ENCODE assay signal across 36 cellular contexts in the genomic region with DNA sequence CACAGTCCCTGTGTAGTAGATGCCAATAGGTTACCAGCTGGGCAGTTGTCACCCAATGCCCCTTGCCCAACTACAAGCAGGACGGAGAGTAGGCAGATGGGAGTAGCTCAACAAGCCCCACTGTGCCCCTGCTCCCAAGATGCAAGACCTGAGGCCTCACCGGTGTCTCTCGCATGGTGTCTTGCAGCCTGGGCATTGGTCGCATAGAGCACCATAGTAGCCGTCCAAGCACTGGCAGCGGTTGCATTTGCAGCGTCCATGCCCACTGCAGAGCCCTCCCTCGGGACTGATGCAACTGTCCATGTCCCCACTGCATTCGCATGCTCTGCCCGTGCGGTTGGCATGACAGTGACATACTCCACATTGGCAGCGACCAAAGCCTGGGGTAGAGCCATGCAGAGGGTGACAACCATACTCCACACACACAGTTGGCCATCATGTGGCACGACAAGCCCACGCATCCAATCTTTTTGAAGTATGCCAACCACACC. TPM values are rescaled to one million over a fixed set of nuclear protein-coding genes. Genes with fewer than 3 reads are reported as not detected.
DNase-seq lines count a peak whose midpoint lies in the region; ATAC-seq, FAIRE-seq and TF ChIP-seq lines count a peak whose summit lies in the region.
"Had no signal": no experiment of that assay in that cellular context is flagged by ENCODE, and none has a peak within 500 bp of the region (broad histone marks: within the 10 kb centered on the region; RNA-seq: fewer than 3 reads in every experiment).

No MANE protein-coding gene starts in this region.

- in situ Hi-C loops in GM12878 (cut with MboI) = no loop called here

- H3K36me3 Mint-ChIP-seq in activated naive CD4-positive, alpha-beta T cell treated with anti-CD3 and anti-CD28 coated beads, Interleukin-2, amount 50 U/mL, for 24 hours = peaks cover 3% of the 10 kb centered on the region
- H3K36me3 Mint-ChIP-seq in activated naive CD4-positive, alpha-beta T cell treated with anti-CD3 and anti-CD28 coated beads, Interleukin-2, amount 10 ng/mL, durations not matched to agents 7 days and 5 days = peaks cover 75% of the 10 kb centered on the region
- H3K36me3 Mint-ChIP-seq in IgD-negative memory B cell (peaks cover 6% of the 10 kb centered on the region), nephron progenitor cell (ENCODE audit: low read depth) (peaks cover 7% of the 10 kb centered on the region)

- H3K27ac Mint-ChIP-seq in activated naive CD4-positive, alpha-beta T cell treated with anti-CD3 and anti-CD28 coated beads, Interleukin-2, amount 50 U/mL, for 24 hours = peak overlapping the region; percentile 12
- no peak overlapping the region for H3K27ac Mint-ChIP-seq in activated naive CD4-positive, alpha-beta T cell treated with anti-CD3 and anti-CD28 coated beads, Interleukin-2, amount 10 ng/mL, durations not matched to agents 7 days and 5 days
- H3K27ac Mint-ChIP-seq in IgD-negative memory B cell (peak overlapping the region in 2 of 3 donors; percentile 43 to 78), nephron progenitor cell (peak overlapping the region; percentile 93)
- H3K27ac Mint-ChIP-seq: activated T-helper 1 cell treated with anti-CD3 and anti-CD28 coated beads, Interleukin-12 subunit alpha, Interleukin-12 subunit beta, Interleukin-2, Interleukin-4 antibody, amounts not matched to agents 30 ng/mL and 10 ng/mL and 1 ng/mL, durations not matched to agents 14 hours and 24 hours and 36 hours had no signal

- CTCF ChIA-PET in activated naive CD4-positive, alpha-beta T cell treated with anti-CD3 and anti-CD28 coated beads, Interleukin-2, amount 10 ng/mL, durations not matched to agents 7 days and 5 days (lab: Charles Lee) = interaction anchor here (0.8 to 1.5 kb wide), 3 partner anchors 16 to 153 kb away, joined by 3 read pairs; no protein-coding TSS in a partner anchor
- CTCF ChIA-PET in GM12878 (lab: Yijun Ruan, JAX) = interaction anchor here (1.0 to 1.7 kb wide), 2 partner anchors 9 to 32 kb away, joined by 4 to 8 read pairs; no protein-coding TSS in a partner anchor

- TF ChIP-seq EP300 in GM12878 (IDR thresholded peaks at IDR 0.05; ENCODE audit: borderline replicate concordance in 1 of 2, control insufficient read depth in 1 of 2, low read depth in 2 of 2, low read length in 2 of 2) = no peak

- FAIRE-seq in GM12878 (lab: Jason Lieb, UNC) = no peak
- FAIRE-seq: islet of Langerhans had no signal

- no TSS peak for BruUV-seq in GM12878 (replicated peaks; lab: Mats Ljungman, UMichigan)

- no peaks in the 10 kb centered on the region for H3K9me3 ChIP-seq in GM12878 (replicated peaks; ENCODE audit: control insufficient read depth, insufficient read depth, low read length)
- H3K9me3 ChIP-seq: ascending aorta, colonic mucosa, left lung, psoas muscle, sigmoid colon, tibial nerve had no signal

- DNase-seq in activated naive CD4-positive, alpha-beta T cell treated with anti-CD3 and anti-CD28 coated beads, Interleukin-2, amount 10 ng/mL, durations not matched to agents 7 days and 5 days = no peak
- DNase-seq in GM12878 (ENCODE audit: low read depth, low spot score) (no peak), nephron progenitor cell (no peak), COLO829 (ENCODE audit: low spot score) (no peak), GM10266 (ENCODE audit: extremely low spot score) (no peak)
- DNase-seq: activated CD4-positive, alpha-beta T cell treated with anti-CD3 and anti-CD28 coated beads for 36 hours; CD8-positive, alpha-beta memory T cell; colonic mucosa; DMS 273 treated with DMSO at 0.1 percent for 48 hours; effector CD8-positive, alpha-beta T cell; EL; H7; KG1; mesendoderm; NCI-H1436; NCI-H2107; NCI-H345; NCI-H69; PC-9; psoas muscle; SIG-M5; sigmoid colon; stimulated activated CD4-positive, alpha-beta T cell treated with anti-CD3 and anti-CD28 coated beads, Interleukin-12 subunit alpha, Interleukin-12 subunit beta, amount 100 ng/mL, for 4 hours; stimulated activated CD4-positive, alpha-beta T cell treated with anti-CD3 and anti-CD28 coated beads, Interleukin-2, amount 100 ng/mL, for 48 hours had no signal

- intact Hi-C loops in GM12878 (cut with micrococcal nuclease; ENCODE audit: unreplicated experiment) = no loop called here

- no peak overlapping the region for H2AFZ ChIP-seq in GM12878 (ENCODE audit: control insufficient read depth, low read depth, low read length)
- H2AFZ ChIP-seq: PC-9 had no signal

- TF ChIP-seq RAD21 in GM12878 (IDR thresholded peaks at IDR 0.05; ENCODE audit: insufficient read depth, low read depth, low read length) = no peak

- WGBS in GM12878 (ENCODE audit: insufficient coverage, insufficient replicate concordance, low lambda C conversion rate, missing lambda C conversion rate) = 96% methylated on average over 14 of the region's 14 CpGs

- TF ChIP-seq CTCF in GM12878 (IDR thresholded peaks at IDR 0.05 in 2 of 3, conservative IDR thresholded peaks at IDR 0.05 in 1 of 3; ENCODE audit: control insufficient read depth in 2 of 3, extremely low read depth in 1 of 3, insufficient read depth in 1 of 3, low read depth in 3 of 3, low read length in 3 of 3) = no peak
- TF ChIP-seq CTCF in nephron progenitor cell (IDR thresholded peaks at IDR 0.05) = no peak
- no peak for TF ChIP-seq CTCF in GM10266 (IDR thresholded peaks at IDR 0.05; ENCODE audit: control insufficient read depth, insufficient read depth, low read depth, missing control alignments)

- RAD21 ChIA-PET in GM12878 (lab: Charles Lee; ENCODE audit: unreplicated experiment) = no interaction called here

- ATAC-seq in GM12878 = no peak
- no peak for ATAC-seq in GM21360 (IDR thresholded peaks at IDR 0.05; ENCODE audit: unreplicated experiment)
- ATAC-seq: activated CD4-positive, alpha-beta T cell treated with anti-CD3 and anti-CD28 coated beads for 36 hours; left lung had no signal

- H3K27me3 Mint-ChIP-seq in activated naive CD4-positive, alpha-beta T cell treated with anti-CD3 and anti-CD28 coated beads, Interleukin-2, amount 50 U/mL, for 24 hours = no peaks in the 10 kb centered on the region
- H3K27me3 Mint-ChIP-seq in activated naive CD4-positive, alpha-beta T cell treated with anti-CD3 and anti-CD28 coated beads, Interleukin-2, amount 10 ng/mL, durations not matched to agents 7 days and 5 days = no peaks in the 10 kb centered on the region
- H3K27me3 Mint-ChIP-seq in IgD-negative memory B cell (no peaks in the 10 kb centered on the region), nephron progenitor cell (ENCODE audit: low read depth, poor library complexity) (peaks cover 18% of the 10 kb centered on the region)
- H3K27me3 Mint-ChIP-seq: activated CD4-positive, alpha-beta T cell treated with anti-CD3 and anti-CD28 coated beads for 36 hours; CD8-positive, alpha-beta memory T cell had no signal

- H3K79me2 ChIP-seq in GM12878 (ENCODE audit: control insufficient read depth, insufficient read depth, low read length) = no peaks in the 10 kb centered on the region

- H3K9me3 Mint-ChIP-seq in activated naive CD4-positive, alpha-beta T cell treated with anti-CD3 and anti-CD28 coated beads, Interleukin-2, amount 50 U/mL, for 24 hours = no peaks in the 10 kb centered on the region
- H3K9me3 Mint-ChIP-seq in activated naive CD4-positive, alpha-beta T cell treated with anti-CD3 and anti-CD28 coated beads, Interleukin-2, amount 10 ng/mL, durations not matched to agents 7 days and 5 days = no peaks in the 10 kb centered on the region
- no peaks in the 10 kb centered on the region for H3K9me3 Mint-ChIP-seq in IgD-negative memory B cell
- H3K9me3 Mint-ChIP-seq in nephron progenitor cell = no peaks in the 10 kb centered on the region
- H3K9me3 Mint-ChIP-seq: activated T-helper 1 cell treated with anti-CD3 and anti-CD28 coated beads, Interleukin-12 subunit alpha, Interleukin-12 subunit beta, Interleukin-2, Interleukin-4 antibody, amounts not matched to agents 30 ng/mL and 10 ng/mL and 1 ng/mL, durations not matched to agents 14 hours and 24 hours and 36 hours; CD8-positive, alpha-beta memory T cell had no signal

- H4K20me1 ChIP-seq in GM12878 (ENCODE audit: control insufficient read depth, insufficient read depth) = no peaks in the 10 kb centered on the region

- POLR2A ChIA-PET in GM12878 (lab: Charles Lee) = interaction anchor here (0.8 to 1.1 kb wide), 2 partner anchors 33 to 80 kb away, joined by 3 to 4 read pairs; no protein-coding TSS in a partner anchor

- no peak overlapping the region for H3K4me3 ChIP-seq in GM12878
- H3K4me3 ChIP-seq: ascending aorta, cardiac muscle cell, colonic mucosa, left lung, PC-9, psoas muscle, sigmoid colon, tibial nerve had no signal

- H3K27ac ChIP-seq in GM12878 (ENCODE audit: control insufficient read depth, insufficient read depth) = no peak overlapping the region
- H3K27ac ChIP-seq: ascending aorta, colonic mucosa, epithelial cell of prostate, left lung, PC-9, psoas muscle, sigmoid colon, tibial nerve had no signal

- H3K36me3 ChIP-seq in GM12878 (ENCODE audit: control insufficient read depth in 2 of 2, insufficient read depth in 2 of 2, low read length in 1 of 2) = peaks cover 47 to 65% of the 10 kb centered on the region in 2 experiments
- H3K36me3 ChIP-seq: colonic mucosa had no signal

- H3K4me1 Mint-ChIP-seq in activated naive CD4-positive, alpha-beta T cell treated with anti-CD3 and anti-CD28 coated beads, Interleukin-2, amount 50 U/mL, for 24 hours = peaks cover 24% of the 10 kb centered on the region
- peaks cover 41% of the 10 kb centered on the region for H3K4me1 Mint-ChIP-seq in activated naive CD4-positive, alpha-beta T cell treated with anti-CD3 and anti-CD28 coated beads, Interleukin-2, amount 10 ng/mL, durations not matched to agents 7 days and 5 days
- H3K4me1 Mint-ChIP-seq in IgD-negative memory B cell (peaks cover 6 to 10% (median 10%) of the 10 kb centered on the region in 3 donors), nephron progenitor cell (no peaks in the 10 kb centered on the region)

- no peaks in the 10 kb centered on the region for H3K27me3 ChIP-seq in GM12878 (replicated peaks in 1 of 2; ENCODE audit: control insufficient read depth in 2 of 2, insufficient read depth in 2 of 2, low read length in 1 of 2)
- H3K27me3 ChIP-seq: ascending aorta, colonic mucosa, sigmoid colon, tibial nerve had no signal

- H3K9ac ChIP-seq in GM12878 (ENCODE audit: control insufficient read depth, insufficient read depth, low read length) = no peak overlapping the region

- H3K4me3 Mint-ChIP-seq in activated naive CD4-positive, alpha-beta T cell treated with anti-CD3 and anti-CD28 coated beads, Interleukin-2, amount 50 U/mL, for 24 hours = no peak overlapping the region
- H3K4me3 Mint-ChIP-seq in activated naive CD4-positive, alpha-beta T cell treated with anti-CD3 and anti-CD28 coated beads, Interleukin-2, amount 10 ng/mL, durations not matched to agents 7 days and 5 days = no peak overlapping the region
- no peak overlapping the region for H3K4me3 Mint-ChIP-seq in IgD-negative memory B cell
- H3K4me3 Mint-ChIP-seq in nephron progenitor cell = no peak overlapping the region
- H3K4me3 Mint-ChIP-seq: activated CD4-positive, alpha-beta T cell treated with anti-CD3 and anti-CD28 coated beads for 36 hours; activated T-helper 1 cell treated with anti-CD3 and anti-CD28 coated beads, Interleukin-12 subunit alpha, Interleukin-12 subunit beta, Interleukin-2, Interleukin-4 antibody, amounts not matched to agents 30 ng/mL and 10 ng/mL and 1 ng/mL, durations not matched to agents 14 hours and 24 hours and 36 hours; CD8-positive, alpha-beta memory T cell had no signal

- H3K4me1 ChIP-seq in GM12878 (ENCODE audit: control insufficient read depth, insufficient read depth, low read length) = no peaks in the 10 kb centered on the region

- H3K4me2 ChIP-seq in GM12878 (ENCODE audit: control insufficient read depth, insufficient read depth) = no peak overlapping the region
- H3K4me2 ChIP-seq: PC-9 had no signal

- SMC1A ChIA-PET in GM12878 (lab: Charles Lee; ENCODE audit: uncharacterized antibody, unreplicated experiment) = interaction anchor here (1.4 kb wide), 1 partner anchor 10 kb away, joined by 4 read pairs; no protein-coding TSS in a partner anchor

- peak; percentile 72 for TF ChIP-seq POLR2A in GM12878 (IDR thresholded peaks at IDR 0.05; ENCODE audit: low read depth, low read length)

RNA-seq across cellular contexts. Expression of gene CSAD, which starts 11.9 kb away (rescaled TPM):
- polyA plus RNA-seq in IgD-negative memory B cell (0.58 TPM), GM12878 (2011; rRNA removed) (14.4 and 19.1 TPM in 2 replicates), GM12878 (2014; fragmentation: Illumina TruSeq; extraction: Trizol) (12.3 and 12.7 TPM in 2 replicates), GM12878 (2014; fragmentation: Nextera tagmentation; extraction: Ambion mirVana) (1 to 10 TPM; 1.2 to 2.0 TPM), GM12878 (2014; rRNA removed) (20.0 and 20.4 TPM in 2 replicates), GM12878 (2016; fragmentation: Nextera tagmentation; extraction: Ambion mirVana) (1 to 10 TPM; 1.1 to 2.4 TPM)
- 35.3 and 40.5 TPM in 2 replicates for total RNA-seq in GM12878 (2013; cell fraction: nucleolus; rRNA removed)
- total RNA-seq in GM12878 (2014; rRNA removed) (7.0 and 12.5 TPM in 2 replicates), GM12878 (2014; rRNA removed; fragmentation: Illumina TruSeq; extraction: Trizol) (5.4 and 6.7 TPM in 2 replicates), GM12878 (2021) (6.1 and 9.3 TPM in 2 replicates)
- polyA plus RNA-seq in GM12878 (2011; ENCODE audit: low read depth) = 9.2 TPM
- 14.6 and 22.7 TPM in 2 replicates for polyA plus RNA-seq in GM12878 (2011; cell fraction: cytosol; rRNA removed)
- polyA plus RNA-seq in GM12878 (2011; cell fraction: nucleus; rRNA removed) = 73.6 and 82.3 TPM in 2 replicates
- 13.3 and 15.1 TPM in 2 replicates for polyA plus RNA-seq in GM12878 (2012)
- polyA minus RNA-seq in GM12878 (2011; rRNA and poly(A)+ RNA removed) = 13.1 and 15.2 TPM in 2 replicates
- polyA minus RNA-seq in GM12878 (2011; cell fraction: cytosol; rRNA and poly(A)+ RNA removed) = 4.9 and 6.8 TPM in 2 replicates
- polyA minus RNA-seq in GM12878 (2011; cell fraction: nucleus; rRNA and poly(A)+ RNA removed) = 11.6 and 18.4 TPM in 2 replicates

RNA-seq across cellular contexts. Expression of gene ZNF740, which starts 12.1 kb away (rescaled TPM):
- polyA plus RNA-seq in IgD-negative memory B cell = 5.0 TPM
- total RNA-seq in GM12878 (2013; cell fraction: nucleolus; rRNA removed) = 112 and 115 TPM in 2 replicates
- 11.6 and 12.6 TPM in 2 replicates for total RNA-seq in GM12878 (2014; rRNA removed)
- 9.9 and 11.8 TPM in 2 replicates for total RNA-seq in GM12878 (2014; rRNA removed; fragmentation: Illumina TruSeq; extraction: Trizol)
- total RNA-seq in GM12878 (2021) = 29.0 and 33.6 TPM in 2 replicates
- 10.5 TPM for polyA plus RNA-seq in GM12878 (2011; ENCODE audit: low read depth)
- 29.5 and 30.9 TPM in 2 replicates for polyA plus RNA-seq in GM12878 (2011; rRNA removed)
- 17.7 and 18.8 TPM in 2 replicates for polyA plus RNA-seq in GM12878 (2011; cell fraction: cytosol; rRNA removed)
- 63.5 and 111 TPM in 2 replicates for polyA plus RNA-seq in GM12878 (2011; cell fraction: nucleus; rRNA removed)
- polyA plus RNA-seq in GM12878 (2012) = 14.3 and 14.7 TPM in 2 replicates
- polyA plus RNA-seq in GM12878 (2014; fragmentation: Illumina TruSeq; extraction: Trizol) = 14.2 and 21.6 TPM in 2 replicates
- polyA plus RNA-seq in GM12878 (2014; fragmentation: Nextera tagmentation; extraction: Ambion mirVana) = 1 to 10 TPM; 1.4 to 1.8 TPM
- 12.9 and 19.1 TPM in 2 replicates for polyA plus RNA-seq in GM12878 (2014; rRNA removed)
- 1 to 10 TPM; 4.1 to 5.6 TPM for polyA plus RNA-seq in GM12878 (2016; fragmentation: Nextera tagmentation; extraction: Ambion mirVana)
- 29.5 and 32.2 TPM in 2 replicates for polyA minus RNA-seq in GM12878 (2011; rRNA and poly(A)+ RNA removed)
- 7.1 and 7.5 TPM in 2 replicates for polyA minus RNA-seq in GM12878 (2011; cell fraction: cytosol; rRNA and poly(A)+ RNA removed)
- 57.9 and 58.6 TPM in 2 replicates for polyA minus RNA-seq in GM12878 (2011; cell fraction: nucleus; rRNA and poly(A)+ RNA removed)

RNA-seq across cellular contexts. Expression of gene ITGB7, which starts 14.5 kb away (rescaled TPM):
- 238 TPM for polyA plus RNA-seq in IgD-negative memory B cell
- 215 and 221 TPM in 2 replicates for total RNA-seq in GM12878 (2013; cell fraction: nucleolus; rRNA removed)
- total RNA-seq in GM12878 (2014; rRNA removed) = 366 and 425 TPM in 2 replicates
- total RNA-seq in GM12878 (2014; rRNA removed; fragmentation: Illumina TruSeq; extraction: Trizol) = 158 and 166 TPM in 2 replicates
- total RNA-seq in GM12878 (2021) = 459 and 487 TPM in 2 replicates
- polyA plus RNA-seq in GM12878 (2011; ENCODE audit: low read depth) = 81.6 TPM
- 130 and 234 TPM in 2 replicates for polyA plus RNA-seq in GM12878 (2011; rRNA removed)
- polyA plus RNA-seq in GM12878 (2011; cell fraction: cytosol; rRNA removed) = 334 and 445 TPM in 2 replicates
- polyA plus RNA-seq in GM12878 (2011; cell fraction: nucleus; rRNA removed) = 940 and 958 TPM in 2 replicates
- 135 and 178 TPM in 2 replicates for polyA plus RNA-seq in GM12878 (2012)
- 95.4 and 174 TPM in 2 replicates for polyA plus RNA-seq in GM12878 (2014; fragmentation: Illumina TruSeq; extraction: Trizol)
- polyA plus RNA-seq in GM12878 (2014; fragmentation: Nextera tagmentation; extraction: Ambion mirVana) = 10 to 100 TPM; 54.5 to 99.5 TPM
- 282 and 333 TPM in 2 replicates for polyA plus RNA-seq in GM12878 (2014; rRNA removed)
- 100 to 1,000 TPM; 269 to 332 TPM for polyA plus RNA-seq in GM12878 (2016; fragmentation: Nextera tagmentation; extraction: Ambion mirVana)
- polyA minus RNA-seq in GM12878 (2011; rRNA and poly(A)+ RNA removed) = 281 and 434 TPM in 2 replicates
- 164 and 179 TPM in 2 replicates for polyA minus RNA-seq in GM12878 (2011; cell fraction: cytosol; rRNA and poly(A)+ RNA removed)
- polyA minus RNA-seq in GM12878 (2011; cell fraction: nucleus; rRNA and poly(A)+ RNA removed) = 164 and 235 TPM in 2 replicates
- total RNA-seq: glomerular endothelial cell, HT1080 had no signal

RNA-seq across cellular contexts. Expression of gene RARG, which starts 39.4 kb away (rescaled TPM):
- polyA plus RNA-seq in IgD-negative memory B cell = 4.8 TPM
- total RNA-seq in GM12878 (2013; cell fraction: nucleolus; rRNA removed) = 12.2 and 13.4 TPM in 2 replicates
- 3.4 and 4.0 TPM in 2 replicates for total RNA-seq in GM12878 (2014; rRNA removed)
- 3.0 and 3.9 TPM in 2 replicates for total RNA-seq in GM12878 (2014; rRNA removed; fragmentation: Illumina TruSeq; extraction: Trizol)
- 7.3 and 8.7 TPM in 2 replicates for total RNA-seq in GM12878 (2021)
- polyA plus RNA-seq in GM12878 (2011; ENCODE audit: low read depth) = 0.72 TPM
- polyA plus RNA-seq in GM12878 (2011; rRNA removed) = 4.5 and 8.1 TPM in 2 replicates
- polyA plus RNA-seq in GM12878 (2011; cell fraction: cytosol; rRNA removed) = 9.2 and 13.2 TPM in 2 replicates
- 34.2 and 38.3 TPM in 2 replicates for polyA plus RNA-seq in GM12878 (2011; cell fraction: nucleus; rRNA removed)
- 2.5 and 2.9 TPM in 2 replicates for polyA plus RNA-seq in GM12878 (2012)
- polyA plus RNA-seq in GM12878 (2014; fragmentation: Illumina TruSeq; extraction: Trizol) = 2.6 and 4.2 TPM in 2 replicates
- polyA plus RNA-seq in GM12878 (2014; fragmentation: Nextera tagmentation; extraction: Ambion mirVana) = under 1 TPM; 0.27 to 0.60 TPM
- polyA plus RNA-seq in GM12878 (2014; rRNA removed) = 7.2 and 8.0 TPM in 2 replicates
- polyA plus RNA-seq in GM12878 (2016; fragmentation: Nextera tagmentation; extraction: Ambion mirVana) = 1 to 10 TPM; 3.8 to 6.0 TPM
- polyA minus RNA-seq in GM12878 (2011; rRNA and poly(A)+ RNA removed) = 12.3 and 13.9 TPM in 2 replicates
- polyA minus RNA-seq in GM12878 (2011; cell fraction: cytosol; rRNA and poly(A)+ RNA removed) = 7.5 and 8.3 TPM in 2 replicates
- 9.1 and 18.5 TPM in 2 replicates for polyA minus RNA-seq in GM12878 (2011; cell fraction: nucleus; rRNA and poly(A)+ RNA removed)
